ENCODE assay signal across 1 cellular context in the genomic region with DNA sequence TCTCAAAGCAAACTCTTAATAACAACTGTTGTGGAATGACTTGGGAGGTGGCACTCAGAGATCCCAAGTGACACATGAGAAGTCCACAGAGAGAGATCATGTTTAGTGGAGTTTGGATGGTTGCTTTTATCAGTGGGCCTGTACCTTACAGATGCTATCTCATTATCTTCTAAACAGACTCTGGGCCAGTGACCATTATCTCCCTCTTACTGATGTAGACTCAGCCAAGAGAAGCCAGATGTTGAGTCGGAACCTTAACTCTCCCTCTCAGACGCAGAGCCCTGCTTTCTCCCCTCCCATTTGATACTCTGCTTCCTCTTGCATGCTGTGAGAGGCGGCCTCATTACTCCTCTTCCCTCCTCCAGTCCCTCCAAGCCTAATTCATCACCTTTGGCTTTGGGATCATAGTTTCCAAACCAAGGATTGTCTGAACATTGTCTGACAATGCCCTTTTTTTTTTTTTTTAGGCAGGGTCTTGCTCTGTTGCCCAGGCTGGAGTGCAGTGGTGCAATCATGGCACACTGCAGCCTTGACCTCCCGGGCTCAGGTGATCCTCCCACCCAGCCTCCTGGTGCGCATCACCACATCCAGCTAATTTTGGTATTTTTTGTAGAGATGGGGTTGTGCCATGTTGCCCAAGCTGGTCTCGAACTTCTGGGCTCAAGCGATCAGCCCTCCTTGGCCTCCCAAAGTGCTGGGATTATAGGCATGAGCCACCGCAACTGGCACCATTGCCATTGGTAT.
A peak's percentile ranks its signal among the peaks of the same experiment; 100 is the strongest.
TF ChIP-seq lines count a peak whose summit lies in the region.

No MANE protein-coding gene starts in this region.

TF ChIP-seq in K562, 482 proteins besides CTCF, POLR2A, EP300 and RAD21 (continues in another document):
- TF ChIP-seq ZNF766 (CRISPR knock-in tag; conservative IDR thresholded peaks at IDR 0.05) (peak; percentile 69; the same call in 1 of the 2 replicates), FOXM1 (IDR thresholded peaks at IDR 0.05; ENCODE audit: low read depth) (peak; percentile 38; the same call in 1 of the 2 replicates), FOXM1 (CRISPR knock-in tag; IDR thresholded peaks at IDR 0.05; ENCODE audit: low read depth) (no peak), MCM7 (IDR thresholded peaks at IDR 0.05) (no peak), C11orf30 (IDR thresholded peaks at IDR 0.05; ENCODE audit: low read depth) (no peak), CXXC5 (CRISPR knock-in tag; IDR thresholded peaks at IDR 0.05) (peak; percentile 75), FOSL1 (tag; conservative IDR thresholded peaks at IDR 0.05) (peak; percentile 48), ZNF324 (CRISPR knock-in tag; IDR thresholded peaks at IDR 0.05) (no peak), ZNF121 (CRISPR knock-in tag; conservative IDR thresholded peaks at IDR 0.05) (peak; percentile 98), ZFX (CRISPR knock-in tag; IDR thresholded peaks at IDR 0.05) (0 out of 2 replicates have a peak, but pooled peaks have one; percentile 29), ETV6 (IDR thresholded peaks at IDR 0.05; ENCODE audit: borderline replicate concordance in 1 of 2, low read depth in 2 of 2, low read length in 1 of 2) (no peak), ETV6 (CRISPR knock-in tag; IDR thresholded peaks at IDR 0.05; ENCODE audit: borderline replicate concordance) (no peak), MTA3 (IDR thresholded peaks at IDR 0.05; ENCODE audit: borderline replicate concordance) (0 out of 2 replicates have a peak, but pooled peaks have one; percentile 19), HDAC1 (IDR thresholded peaks at IDR 0.05) (peak in 1 of 2 experiments; percentile 56; a peak in 1 of 4 replicates), TRIM24 (IDR thresholded peaks at IDR 0.05) (peak; percentile 8 to 70; a peak in 3 of 4 replicates), CBFB (CRISPR knock-in tag; IDR thresholded peaks at IDR 0.05) (no peak), GATA2 (CRISPR knock-in tag; IDR thresholded peaks at IDR 0.05) (peak; percentile 65; the same call in 1 of the 2 replicates), MECOM (CRISPR knock-in tag; IDR thresholded peaks at IDR 0.05) (0 out of 2 replicates have a peak, but pooled peaks have one; percentile 23), SMARCE1 (IDR thresholded peaks at IDR 0.05) (peak; percentile 79), CBFA2T3 (IDR thresholded peaks at IDR 0.05) (peak; percentile 94), SMAD4 (CRISPR knock-in tag; conservative IDR thresholded peaks at IDR 0.05) (peak; percentile 70), JUND (IDR thresholded peaks at IDR 0.05; ENCODE audit: borderline replicate concordance, low read depth, low read length) (peak; percentile 23; the same call in 1 of the 2 replicates), JUND (tag; IDR thresholded peaks at IDR 0.05; ENCODE audit: borderline replicate concordance, low read depth, low read length) (peak; percentile 62; the same call in 2 of the 3 replicates), POLR2AphosphoS5 (IDR thresholded peaks at IDR 0.05; ENCODE audit: control insufficient read depth, insufficient read depth, low read depth, low read length) (peak; percentile 68; the same call in 1 of the 2 replicates), KDM1A (IDR thresholded peaks at IDR 0.05) (peak; percentile 52 to 56; a peak in 3 of 4 replicates), GATAD2A (IDR thresholded peaks at IDR 0.05) (0 out of 2 replicates have a peak, but pooled peaks have one; percentile 40), ATF7 (IDR thresholded peaks at IDR 0.05) (peak; percentile 37; the same call in 1 of the 2 replicates), ZEB2 (IDR thresholded peaks at IDR 0.05) (peak; percentile 92), SMARCA4 (IDR thresholded peaks at IDR 0.05) (peak; percentile 62), SNRNP70 (optimal IDR thresholded peaks at IDR 0.05; ENCODE audit: low read depth, low read length) (no peak), EP400 (IDR thresholded peaks at IDR 0.05) (0 out of 2 replicates have a peak, but pooled peaks have one; percentile 15)
- TF ChIP-seq, protein P1, sequence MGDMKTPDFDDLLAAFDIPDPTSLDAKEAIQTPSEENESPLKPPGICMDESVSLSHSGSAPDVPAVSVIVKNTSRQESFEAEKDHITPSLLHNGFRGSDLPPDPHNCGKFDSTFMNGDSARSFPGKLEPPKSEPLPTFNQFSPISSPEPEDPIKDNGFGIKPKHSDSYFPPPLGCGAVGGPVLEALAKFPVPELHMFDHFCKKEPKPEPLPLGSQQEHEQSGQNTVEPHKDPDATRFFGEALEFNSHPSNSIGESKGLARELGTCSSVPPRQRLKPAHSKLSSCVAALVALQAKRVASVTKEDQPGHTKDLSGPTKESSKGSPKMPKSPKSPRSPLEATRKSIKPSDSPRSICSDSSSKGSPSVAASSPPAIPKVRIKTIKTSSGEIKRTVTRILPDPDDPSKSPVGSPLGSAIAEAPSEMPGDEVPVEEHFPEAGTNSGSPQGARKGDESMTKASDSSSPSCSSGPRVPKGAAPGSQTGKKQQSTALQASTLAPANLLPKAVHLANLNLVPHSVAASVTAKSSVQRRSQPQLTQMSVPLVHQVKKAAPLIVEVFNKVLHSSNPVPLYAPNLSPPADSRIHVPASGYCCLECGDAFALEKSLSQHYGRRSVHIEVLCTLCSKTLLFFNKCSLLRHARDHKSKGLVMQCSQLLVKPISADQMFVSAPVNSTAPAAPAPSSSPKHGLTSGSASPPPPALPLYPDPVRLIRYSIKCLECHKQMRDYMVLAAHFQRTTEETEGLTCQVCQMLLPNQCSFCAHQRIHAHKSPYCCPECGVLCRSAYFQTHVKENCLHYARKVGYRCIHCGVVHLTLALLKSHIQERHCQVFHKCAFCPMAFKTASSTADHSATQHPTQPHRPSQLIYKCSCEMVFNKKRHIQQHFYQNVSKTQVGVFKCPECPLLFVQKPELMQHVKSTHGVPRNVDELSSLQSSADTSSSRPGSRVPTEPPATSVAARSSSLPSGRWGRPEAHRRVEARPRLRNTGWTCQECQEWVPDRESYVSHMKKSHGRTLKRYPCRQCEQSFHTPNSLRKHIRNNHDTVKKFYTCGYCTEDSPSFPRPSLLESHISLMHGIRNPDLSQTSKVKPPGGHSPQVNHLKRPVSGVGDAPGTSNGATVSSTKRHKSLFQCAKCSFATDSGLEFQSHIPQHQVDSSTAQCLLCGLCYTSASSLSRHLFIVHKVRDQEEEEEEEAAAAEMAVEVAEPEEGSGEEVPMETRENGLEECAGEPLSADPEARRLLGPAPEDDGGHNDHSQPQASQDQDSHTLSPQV (IDR thresholded peaks at IDR 0.05) = 0 out of 2 replicates have a peak, but pooled peaks have one; percentile 40
- TF ChIP-seq, protein P2, sequence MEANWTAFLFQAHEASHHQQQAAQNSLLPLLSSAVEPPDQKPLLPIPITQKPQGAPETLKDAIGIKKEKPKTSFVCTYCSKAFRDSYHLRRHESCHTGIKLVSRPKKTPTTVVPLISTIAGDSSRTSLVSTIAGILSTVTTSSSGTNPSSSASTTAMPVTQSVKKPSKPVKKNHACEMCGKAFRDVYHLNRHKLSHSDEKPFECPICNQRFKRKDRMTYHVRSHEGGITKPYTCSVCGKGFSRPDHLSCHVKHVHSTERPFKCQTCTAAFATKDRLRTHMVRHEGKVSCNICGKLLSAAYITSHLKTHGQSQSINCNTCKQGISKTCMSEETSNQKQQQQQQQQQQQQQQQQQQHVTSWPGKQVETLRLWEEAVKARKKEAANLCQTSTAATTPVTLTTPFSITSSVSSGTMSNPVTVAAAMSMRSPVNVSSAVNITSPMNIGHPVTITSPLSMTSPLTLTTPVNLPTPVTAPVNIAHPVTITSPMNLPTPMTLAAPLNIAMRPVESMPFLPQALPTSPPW (CRISPR knock-in tag; IDR thresholded peaks at IDR 0.05) = peak; percentile 47
- TF ChIP-seq, protein P3, sequence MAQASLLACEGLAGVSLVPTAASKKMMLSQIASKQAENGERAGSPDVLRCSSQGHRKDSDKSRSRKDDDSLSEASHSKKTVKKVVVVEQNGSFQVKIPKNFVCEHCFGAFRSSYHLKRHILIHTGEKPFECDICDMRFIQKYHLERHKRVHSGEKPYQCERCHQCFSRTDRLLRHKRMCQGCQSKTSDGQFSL (CRISPR knock-in tag; IDR thresholded peaks at IDR 0.05) = 0 out of 2 replicates have a peak, but pooled peaks have one; percentile 34
- TF ChIP-seq, protein P3 (tag; IDR thresholded peaks at IDR 0.05) = no peak
- TF ChIP-seq, protein P4, sequence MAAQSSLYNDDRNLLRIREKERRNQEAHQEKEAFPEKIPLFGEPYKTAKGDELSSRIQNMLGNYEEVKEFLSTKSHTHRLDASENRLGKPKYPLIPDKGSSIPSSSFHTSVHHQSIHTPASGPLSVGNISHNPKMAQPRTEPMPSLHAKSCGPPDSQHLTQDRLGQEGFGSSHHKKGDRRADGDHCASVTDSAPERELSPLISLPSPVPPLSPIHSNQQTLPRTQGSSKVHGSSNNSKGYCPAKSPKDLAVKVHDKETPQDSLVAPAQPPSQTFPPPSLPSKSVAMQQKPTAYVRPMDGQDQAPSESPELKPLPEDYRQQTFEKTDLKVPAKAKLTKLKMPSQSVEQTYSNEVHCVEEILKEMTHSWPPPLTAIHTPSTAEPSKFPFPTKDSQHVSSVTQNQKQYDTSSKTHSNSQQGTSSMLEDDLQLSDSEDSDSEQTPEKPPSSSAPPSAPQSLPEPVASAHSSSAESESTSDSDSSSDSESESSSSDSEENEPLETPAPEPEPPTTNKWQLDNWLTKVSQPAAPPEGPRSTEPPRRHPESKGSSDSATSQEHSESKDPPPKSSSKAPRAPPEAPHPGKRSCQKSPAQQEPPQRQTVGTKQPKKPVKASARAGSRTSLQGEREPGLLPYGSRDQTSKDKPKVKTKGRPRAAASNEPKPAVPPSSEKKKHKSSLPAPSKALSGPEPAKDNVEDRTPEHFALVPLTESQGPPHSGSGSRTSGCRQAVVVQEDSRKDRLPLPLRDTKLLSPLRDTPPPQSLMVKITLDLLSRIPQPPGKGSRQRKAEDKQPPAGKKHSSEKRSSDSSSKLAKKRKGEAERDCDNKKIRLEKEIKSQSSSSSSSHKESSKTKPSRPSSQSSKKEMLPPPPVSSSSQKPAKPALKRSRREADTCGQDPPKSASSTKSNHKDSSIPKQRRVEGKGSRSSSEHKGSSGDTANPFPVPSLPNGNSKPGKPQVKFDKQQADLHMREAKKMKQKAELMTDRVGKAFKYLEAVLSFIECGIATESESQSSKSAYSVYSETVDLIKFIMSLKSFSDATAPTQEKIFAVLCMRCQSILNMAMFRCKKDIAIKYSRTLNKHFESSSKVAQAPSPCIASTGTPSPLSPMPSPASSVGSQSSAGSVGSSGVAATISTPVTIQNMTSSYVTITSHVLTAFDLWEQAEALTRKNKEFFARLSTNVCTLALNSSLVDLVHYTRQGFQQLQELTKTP (IDR thresholded peaks at IDR 0.05; ENCODE audit: low read depth in 1 of 2, partially characterized antibody in 2 of 2) = peak in 1 of 2 experiments; percentile 32
- TF ChIP-seq, protein P5, sequence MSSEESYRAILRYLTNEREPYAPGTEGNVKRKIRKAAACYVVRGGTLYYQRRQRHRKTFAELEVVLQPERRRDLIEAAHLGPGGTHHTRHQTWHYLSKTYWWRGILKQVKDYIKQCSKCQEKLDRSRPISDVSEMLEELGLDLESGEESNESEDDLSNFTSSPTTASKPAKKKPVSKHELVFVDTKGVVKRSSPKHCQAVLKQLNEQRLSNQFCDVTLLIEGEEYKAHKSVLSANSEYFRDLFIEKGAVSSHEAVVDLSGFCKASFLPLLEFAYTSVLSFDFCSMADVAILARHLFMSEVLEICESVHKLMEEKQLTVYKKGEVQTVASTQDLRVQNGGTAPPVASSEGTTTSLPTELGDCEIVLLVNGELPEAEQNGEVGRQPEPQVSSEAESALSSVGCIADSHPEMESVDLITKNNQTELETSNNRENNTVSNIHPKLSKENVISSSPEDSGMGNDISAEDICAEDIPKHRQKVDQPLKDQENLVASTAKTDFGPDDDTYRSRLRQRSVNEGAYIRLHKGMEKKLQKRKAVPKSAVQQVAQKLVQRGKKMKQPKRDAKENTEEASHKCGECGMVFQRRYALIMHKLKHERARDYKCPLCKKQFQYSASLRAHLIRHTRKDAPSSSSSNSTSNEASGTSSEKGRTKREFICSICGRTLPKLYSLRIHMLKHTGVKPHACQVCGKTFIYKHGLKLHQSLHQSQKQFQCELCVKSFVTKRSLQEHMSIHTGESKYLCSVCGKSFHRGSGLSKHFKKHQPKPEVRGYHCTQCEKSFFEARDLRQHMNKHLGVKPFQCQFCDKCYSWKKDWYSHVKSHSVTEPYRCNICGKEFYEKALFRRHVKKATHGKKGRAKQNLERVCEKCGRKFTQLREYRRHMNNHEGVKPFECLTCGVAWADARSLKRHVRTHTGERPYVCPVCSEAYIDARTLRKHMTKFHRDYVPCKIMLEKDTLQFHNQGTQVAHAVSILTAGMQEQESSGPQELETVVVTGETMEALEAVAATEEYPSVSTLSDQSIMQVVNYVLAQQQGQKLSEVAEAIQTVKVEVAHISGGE (CRISPR knock-in tag; IDR thresholded peaks at IDR 0.05) = peak in 1 of 3 experiments; percentile 52; a peak in 2 of 6 replicates
- TF ChIP-seq, protein P6, sequence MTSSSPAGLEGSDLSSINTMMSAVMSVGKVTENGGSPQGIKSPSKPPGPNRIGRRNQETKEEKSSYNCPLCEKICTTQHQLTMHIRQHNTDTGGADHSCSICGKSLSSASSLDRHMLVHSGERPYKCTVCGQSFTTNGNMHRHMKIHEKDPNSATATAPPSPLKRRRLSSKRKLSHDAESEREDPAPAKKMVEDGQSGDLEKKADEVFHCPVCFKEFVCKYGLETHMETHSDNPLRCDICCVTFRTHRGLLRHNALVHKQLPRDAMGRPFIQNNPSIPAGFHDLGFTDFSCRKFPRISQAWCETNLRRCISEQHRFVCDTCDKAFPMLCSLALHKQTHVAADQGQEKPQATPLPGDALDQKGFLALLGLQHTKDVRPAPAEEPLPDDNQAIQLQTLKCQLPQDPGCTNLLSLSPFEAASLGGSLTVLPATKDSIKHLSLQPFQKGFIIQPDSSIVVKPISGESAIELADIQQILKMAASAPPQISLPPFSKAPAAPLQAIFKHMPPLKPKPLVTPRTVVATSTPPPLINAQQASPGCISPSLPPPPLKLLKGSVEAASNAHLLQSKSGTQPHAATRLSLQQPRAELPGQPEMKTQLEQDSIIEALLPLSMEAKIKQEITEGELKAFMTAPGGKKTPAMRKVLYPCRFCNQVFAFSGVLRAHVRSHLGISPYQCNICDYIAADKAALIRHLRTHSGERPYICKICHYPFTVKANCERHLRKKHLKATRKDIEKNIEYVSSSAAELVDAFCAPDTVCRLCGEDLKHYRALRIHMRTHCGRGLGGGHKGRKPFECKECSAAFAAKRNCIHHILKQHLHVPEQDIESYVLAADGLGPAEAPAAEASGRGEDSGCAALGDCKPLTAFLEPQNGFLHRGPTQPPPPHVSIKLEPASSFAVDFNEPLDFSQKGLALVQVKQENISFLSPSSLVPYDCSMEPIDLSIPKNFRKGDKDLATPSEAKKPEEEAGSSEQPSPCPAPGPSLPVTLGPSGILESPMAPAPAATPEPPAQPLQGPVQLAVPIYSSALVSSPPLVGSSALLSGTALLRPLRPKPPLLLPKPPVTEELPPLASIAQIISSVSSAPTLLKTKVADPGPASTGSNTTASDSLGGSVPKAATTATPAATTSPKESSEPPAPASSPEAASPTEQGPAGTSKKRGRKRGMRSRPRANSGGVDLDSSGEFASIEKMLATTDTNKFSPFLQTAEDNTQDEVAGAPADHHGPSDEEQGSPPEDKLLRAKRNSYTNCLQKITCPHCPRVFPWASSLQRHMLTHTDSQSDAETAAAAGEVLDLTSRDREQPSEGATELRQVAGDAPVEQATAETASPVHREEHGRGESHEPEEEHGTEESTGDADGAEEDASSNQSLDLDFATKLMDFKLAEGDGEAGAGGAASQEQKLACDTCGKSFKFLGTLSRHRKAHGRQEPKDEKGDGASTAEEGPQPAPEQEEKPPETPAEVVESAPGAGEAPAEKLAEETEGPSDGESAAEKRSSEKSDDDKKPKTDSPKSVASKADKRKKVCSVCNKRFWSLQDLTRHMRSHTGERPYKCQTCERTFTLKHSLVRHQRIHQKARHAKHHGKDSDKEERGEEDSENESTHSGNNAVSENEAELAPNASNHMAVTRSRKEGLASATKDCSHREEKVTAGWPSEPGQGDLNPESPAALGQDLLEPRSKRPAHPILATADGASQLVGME (CRISPR knock-in tag; IDR thresholded peaks at IDR 0.05) = 0 out of 2 replicates have a peak, but pooled peaks have one; percentile 36
